Comparison of ENCODE assay signal across 8 cellular contexts in the genomic region with DNA sequence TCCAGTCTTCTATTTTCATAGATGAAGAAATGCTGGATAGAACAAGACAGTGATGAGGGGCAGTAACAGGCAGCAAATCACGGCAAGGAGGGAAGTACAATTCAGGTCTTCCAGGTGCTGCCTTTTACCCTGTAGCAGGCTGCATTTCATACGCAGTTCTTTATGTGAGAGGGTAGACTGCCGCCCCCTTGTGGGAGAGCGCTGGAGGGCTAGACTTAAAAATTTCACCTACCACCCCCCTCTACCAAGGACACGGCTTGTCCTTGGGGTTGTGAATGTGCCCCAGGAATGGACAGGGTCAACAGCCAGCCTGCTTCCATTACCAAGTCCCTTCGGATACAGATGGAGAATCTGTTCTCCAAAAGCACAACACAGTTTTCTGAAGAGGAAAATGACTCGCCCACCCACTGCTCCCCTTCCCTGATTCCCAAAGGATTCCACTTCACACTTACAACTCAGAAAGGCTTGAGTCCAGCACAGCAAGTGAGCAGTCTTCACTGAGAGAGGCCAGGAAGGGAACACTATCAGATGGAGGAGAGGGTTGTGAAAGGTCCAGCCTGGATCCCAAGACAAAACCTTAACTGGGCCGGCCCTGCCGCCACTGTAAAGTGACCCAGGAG. TPM values are rescaled to one million over a fixed set of nuclear protein-coding genes. Genes with fewer than 3 reads are reported as not detected.
DNase-seq lines count a peak whose midpoint lies in the region; ATAC-seq and TF ChIP-seq lines count a peak whose summit lies in the region.

No MANE protein-coding gene starts in this region.

- peaks cover 5% of the 10 kb centered on the region for H3K79me2 ChIP-seq in smooth muscle cell (ENCODE audit: low read depth)

- CTCF ChIA-PET in CD8-positive, alpha-beta T cell (lab: Charles Lee): interaction anchor here (0.7 to 4.2 kb wide), 11 partner anchors 10 to 327 kb away, joined by 3 to 25 read pairs (median 5); no protein-coding TSS in a partner anchor

- no peaks in the 10 kb centered on the region for H3K27me3 Mint-ChIP-seq in CD8-positive, alpha-beta T cell (ENCODE audit: low read depth)
- no peaks in the 10 kb centered on the region for H3K27me3 Mint-ChIP-seq in endothelial cell (ENCODE audit: unreplicated experiment)

- no peak overlapping the region for H3K27ac ChIP-seq in CD8-positive, alpha-beta T cell (ENCODE audit: low read depth, low read length)
- H3K27ac ChIP-seq in smooth muscle cell (ENCODE audit: low read depth): no peak overlapping the region
- H3K27ac ChIP-seq in sigmoid colon: no peak overlapping the region

- WGBS in smooth muscle cell (ENCODE audit: low lambda C conversion rate): 77% methylated on average over 9 of the region's 9 CpGs
- WGBS in sigmoid colon, 2 donors: 57 to 67% methylated on average over 9 of the region's 9 CpGs

- no peak for TF ChIP-seq EP300 in sigmoid colon (IDR thresholded peaks at IDR 0.05)

- H3K27ac Mint-ChIP-seq in CD8-positive, alpha-beta T cell: peak overlapping the region; percentile 80
- H3K27ac Mint-ChIP-seq in endothelial cell (ENCODE audit: unreplicated experiment): no peak overlapping the region

- no peaks in the 10 kb centered on the region for H3K9me3 ChIP-seq in CD8-positive, alpha-beta T cell (ENCODE audit: low read length)
- H3K9me3 ChIP-seq in smooth muscle cell (replicated peaks; ENCODE audit: low read depth): no peaks in the 10 kb centered on the region
- no peaks in the 10 kb centered on the region for H3K9me3 ChIP-seq in sigmoid colon

- H3K4me3 Mint-ChIP-seq in CD8-positive, alpha-beta T cell: no peak overlapping the region
- no peak overlapping the region for H3K4me3 Mint-ChIP-seq in endothelial cell (ENCODE audit: unreplicated experiment)

- H3F3A ChIP-seq in smooth muscle cell (ENCODE audit: low read depth): no peaks in the 10 kb centered on the region

- POLR2A ChIA-PET in CD8-positive, alpha-beta T cell (lab: Charles Lee): no interaction called here

- peak; percentile 42 to 80 (median 70) for DNase-seq in CD8-positive, alpha-beta T cell
- DNase-seq in HuH-7 (ENCODE audit: low spot score) (peak; percentile 45), endothelial cell (ENCODE audit: low spot score) (peak; percentile 71), smooth muscle cell (lab: John Stamatoyannopoulos, UW; ENCODE audit: unreplicated experiment) (no peak), sigmoid colon (no peak)
- peak; percentile 20 to 33 for DNase-seq in activated CD4-positive, alpha-beta T cell treated with anti-CD3 and anti-CD28 coated beads, Interleukin-2, amount 50 U/mL, for 24 hours (ENCODE audit: low read depth in 1 of 2, low spot score in 1 of 2)

- intact Hi-C loops in CD8-positive, alpha-beta T cell (cut with DNase I, micrococcal nuclease): loop anchor here (1.0 to 10.0 kb wide), 6 partner anchors 218 to 1407 kb away; a partner anchor contains a TSS
- intact Hi-C loops in sigmoid colon (cut with DNase I): loop anchor here (10.0 kb wide), 2 partner anchors 1023 to 1407 kb away; a partner anchor contains a TSS

- no peak overlapping the region for H3K4me2 ChIP-seq in smooth muscle cell

- H3K4me1 ChIP-seq in CD8-positive, alpha-beta T cell (ENCODE audit: insufficient read depth, low read length): peaks cover 16% of the 10 kb centered on the region
- H3K4me1 ChIP-seq in smooth muscle cell (ENCODE audit: low read depth): peaks cover 6% of the 10 kb centered on the region
- no peaks in the 10 kb centered on the region for H3K4me1 ChIP-seq in sigmoid colon

- peak; percentile 97 for ATAC-seq in CD8-positive, alpha-beta T cell
- ATAC-seq in HG02852 (IDR thresholded peaks at IDR 0.05; ENCODE audit: unreplicated experiment) (no peak), GM21423 (IDR thresholded peaks at IDR 0.05; ENCODE audit: unreplicated experiment) (no peak)

- peaks cover 89% of the 10 kb centered on the region for H3K36me3 Mint-ChIP-seq in CD8-positive, alpha-beta T cell
- H3K36me3 Mint-ChIP-seq in endothelial cell (ENCODE audit: low read depth, unreplicated experiment): peaks cover 35% of the 10 kb centered on the region

- no peaks in the 10 kb centered on the region for H3K9me3 Mint-ChIP-seq in CD8-positive, alpha-beta T cell
- H3K9me3 Mint-ChIP-seq in endothelial cell (ENCODE audit: unreplicated experiment): no peaks in the 10 kb centered on the region

- H3K27me3 ChIP-seq in CD8-positive, alpha-beta T cell (ENCODE audit: insufficient read depth, low read length): no peaks in the 10 kb centered on the region
- H3K27me3 ChIP-seq in smooth muscle cell (ENCODE audit: low read depth) (no peaks in the 10 kb centered on the region), sigmoid colon (no peaks in the 10 kb centered on the region)

- no peak overlapping the region for H3K9ac ChIP-seq in smooth muscle cell (ENCODE audit: low read depth)

- H3K4me3 ChIP-seq in CD8-positive, alpha-beta T cell (ENCODE audit: low read depth, low read length): no peak overlapping the region
- H3K4me3 ChIP-seq in smooth muscle cell: no peak overlapping the region
- no peak overlapping the region for H3K4me3 ChIP-seq in sigmoid colon

- peaks cover 42% of the 10 kb centered on the region for H3K4me1 Mint-ChIP-seq in CD8-positive, alpha-beta T cell (ENCODE audit: low read depth)
- H3K4me1 Mint-ChIP-seq in endothelial cell (ENCODE audit: unreplicated experiment): peaks cover 13% of the 10 kb centered on the region

- no peak overlapping the region for H2AFZ ChIP-seq in smooth muscle cell (ENCODE audit: low read depth)

- H3K36me3 ChIP-seq in CD8-positive, alpha-beta T cell (ENCODE audit: insufficient read depth, low read length): peaks cover 58% of the 10 kb centered on the region
- H3K36me3 ChIP-seq in smooth muscle cell (ENCODE audit: low read depth) (peaks cover 12% of the 10 kb centered on the region), sigmoid colon (peaks cover 8 to 90% (median 32%) of the 10 kb centered on the region in 4 donors)

- no peaks in the 10 kb centered on the region for H4K20me1 ChIP-seq in smooth muscle cell (ENCODE audit: low read depth)

- peak; percentile 57 for TF ChIP-seq CTCF in CD8-positive, alpha-beta T cell (IDR thresholded peaks at IDR 0.05)
- TF ChIP-seq CTCF in endothelial cell (IDR thresholded peaks at IDR 0.05; ENCODE audit: unreplicated experiment) (peak; percentile 70), smooth muscle cell (IDR thresholded peaks at IDR 0.05; ENCODE audit: borderline replicate concordance, insufficient read depth, poor library complexity, severe bottlenecking) (peak; percentile 39), sigmoid colon (IDR thresholded peaks at IDR 0.05) (peak in 2 of 4 experiments; percentile 13 to 28)

- no peak for TF ChIP-seq POLR2A in sigmoid colon (IDR thresholded peaks at IDR 0.05)

RNA-seq across cellular contexts. Expression of a gene that starts 7.4 kb away (rescaled TPM):
- total RNA-seq in CD8-positive, alpha-beta T cell: 10 to 100 TPM in 1 of 2 experiments, 1 to 10 TPM in 1; 9.5 to 11.4 TPM
- 46.2 TPM for total RNA-seq in endothelial cell (ENCODE audit: unreplicated experiment)
- total RNA-seq in smooth muscle cell: 22.5 and 43.3 TPM in 2 replicates
- 35.0 and 36.7 TPM in 2 replicates for polyA plus RNA-seq in smooth muscle cell
- 10 to 100 TPM; 16.3 to 23.8 (median 20.1) TPM for total RNA-seq in sigmoid colon
- polyA plus RNA-seq in sigmoid colon: 10 to 100 TPM; 13.8 to 29.5 (median 15.5) TPM

RNA-seq across cellular contexts. Expression of a gene that starts 7.6 kb away (rescaled TPM):
- total RNA-seq in CD8-positive, alpha-beta T cell: 10 to 100 TPM; 59.9 to 64.6 TPM
- total RNA-seq in endothelial cell (ENCODE audit: unreplicated experiment): 211 TPM
- 289 and 350 TPM in 2 replicates for total RNA-seq in smooth muscle cell
- 272 and 296 TPM in 2 replicates for polyA plus RNA-seq in smooth muscle cell
- total RNA-seq in sigmoid colon: 100 to 1,000 TPM; 157 to 217 (median 196) TPM
- 100 to 1,000 TPM; 515 to 849 (median 620) TPM for polyA plus RNA-seq in sigmoid colon

RNA-seq across cellular contexts. Expression of a gene that starts 14.1 kb away (rescaled TPM):
- 1 to 10 TPM; 6.1 to 6.4 TPM for total RNA-seq in CD8-positive, alpha-beta T cell
- total RNA-seq in endothelial cell (ENCODE audit: unreplicated experiment) (3.4 TPM), smooth muscle cell (1.3 and 1.4 TPM in 2 replicates), sigmoid colon (1 to 10 TPM; 1.4 to 5.5 (median 2.2) TPM)
- polyA plus RNA-seq in smooth muscle cell (0.96 and 1.5 TPM in 2 replicates), sigmoid colon (1 to 10 TPM in 2 of 3 donors, under 1 TPM in 1; 0.69 to 1.9 (median 1.8) TPM)

RNA-seq across cellular contexts. Expression of a gene that starts 32.1 kb away (rescaled TPM):
- total RNA-seq in CD8-positive, alpha-beta T cell: 10 to 100 TPM; 14.0 to 15.5 TPM
- total RNA-seq in endothelial cell (ENCODE audit: unreplicated experiment): 0.95 TPM
- total RNA-seq in smooth muscle cell: 0.13 TPM in 1 of 2 replicates, not detected in the other
- polyA plus RNA-seq in smooth muscle cell: 0.42 TPM in 1 of 2 replicates, not detected in the other
- total RNA-seq in sigmoid colon: 10 to 100 TPM; 15.7 to 31.0 (median 21.5) TPM
- 10 to 100 TPM; 22.8 to 27.0 (median 24.3) TPM for polyA plus RNA-seq in sigmoid colon

Comparison
In these comparisons a context has a peak if more than half of its experiments do, and no peak if none do; other contexts are left out.
1. DNase-seq: peak in CD8-positive, alpha-beta T cell (7 of 7), HuH-7 (single experiment), activated CD4-positive, alpha-beta T cell treated with anti-CD3 and anti-CD28 coated beads, Interleukin-2, amount 50 U/mL, for 24 hours (2 of 2) and endothelial cell (single experiment); none in smooth muscle cell (single experiment) and sigmoid colon (single experiment).